Comparison of ENCODE assay signal across 30 cellular contexts in genomic region chr1:153973478-153973877, GRCh38. TPM values are rescaled to one million over a fixed set of nuclear protein-coding genes. Genes with fewer than 3 reads are reported as not detected.
DNase-seq lines count a peak whose midpoint lies in the region; ATAC-seq, FAIRE-seq and TF ChIP-seq lines count a peak whose summit lies in the region.
"Had no signal": no experiment of that assay in that cellular context is flagged by ENCODE, and none has a peak within 500 bp of the region (broad histone marks: within the 10 kb centered on the region; RNA-seq: fewer than 3 reads in every experiment).

No MANE protein-coding gene starts in this region.

- H3K9ac ChIP-seq in astrocyte (ENCODE audit: low read length): no peak overlapping the region

- peaks cover 11% of the 10 kb centered on the region for H3K36me3 ChIP-seq in astrocyte (ENCODE audit: insufficient read depth, low read length)
- H3K36me3 ChIP-seq in neutrophil: peaks cover 36% of the 10 kb centered on the region

- H3K27ac Mint-ChIP-seq in activated CD4-positive, alpha-beta T cell treated with anti-CD3 and anti-CD28 coated beads for 36 hours: peak overlapping the region; percentile 1
- no peak overlapping the region for H3K27ac Mint-ChIP-seq in astrocyte (ENCODE audit: unreplicated experiment)
- H3K27ac Mint-ChIP-seq in activated T-helper 2 cell treated with anti-CD3 and anti-CD28 coated beads, Interferon-gamma antibody, Interleukin-2, Interleukin-4, amounts not matched to agents 10 μg/mL and 5 μg/mL and 100 μg/mL, durations not matched to agents 14 hours and 24 hours and 36 hours: no peak overlapping the region
- H3K27ac Mint-ChIP-seq: endodermal cell; T-helper 1 cell treated with Interleukin-12 subunit alpha and Interleukin-12 subunit beta and Interleukin-4 antibody, amounts not matched to agents 30 μg/mL and 1 μg/mL, for 36 hours had no signal

- H3K27me3 Mint-ChIP-seq in activated CD4-positive, alpha-beta T cell treated with anti-CD3 and anti-CD28 coated beads for 36 hours: no peaks in the 10 kb centered on the region
- H3K27me3 Mint-ChIP-seq in astrocyte (ENCODE audit: low read depth, unreplicated experiment): no peaks in the 10 kb centered on the region
- no peaks in the 10 kb centered on the region for H3K27me3 Mint-ChIP-seq in activated T-helper 2 cell treated with anti-CD3 and anti-CD28 coated beads, Interferon-gamma antibody, Interleukin-2, Interleukin-4, amounts not matched to agents 10 μg/mL and 5 μg/mL and 100 μg/mL, durations not matched to agents 14 hours and 24 hours and 36 hours (ENCODE audit: low read depth)
- H3K27me3 Mint-ChIP-seq: CD4-positive, alpha-beta memory T cell had no signal

- FAIRE-seq in astrocyte (lab: Jason Lieb, UNC): no peak
- FAIRE-seq: frontal cortex, RCC 7860, urothelium cell line had no signal

- TF ChIP-seq CTCF in astrocyte (IDR thresholded peaks at IDR 0.05; ENCODE audit: insufficient read depth, low read depth, low read length) (no peak), neutrophil (IDR thresholded peaks at IDR 0.05) (no peak)

- peak; percentile 10 for TF ChIP-seq POLR2A in GM18505 (IDR thresholded peaks at IDR 0.05; ENCODE audit: borderline replicate concordance, extremely low read depth, insufficient read depth, insufficient read length)

- H3K9me3 ChIP-seq in astrocyte (ENCODE audit: insufficient read depth, low read depth, low read length) (no peaks in the 10 kb centered on the region), neutrophil (no peaks in the 10 kb centered on the region)
- H3K9me3 ChIP-seq: ascending aorta, esophagus squamous epithelium, testis had no signal

- no peak for ATAC-seq in activated CD4-positive, alpha-beta T cell treated with anti-CD3 and anti-CD28 coated beads for 36 hours
- no peak for ATAC-seq in GM18505 (IDR thresholded peaks at IDR 0.05; ENCODE audit: unreplicated experiment)
- ATAC-seq: activated T-cell treated with anti-CD3 and anti-CD28 coated beads, Interleukin-2, amount 50 U/mL, for 4 hours; HCT116; sciatic nerve; stimulated activated naive CD8-positive, alpha-beta T cell treated with anti-CD3 and anti-CD28 coated beads, Interleukin-15, Interleukin-2, amounts not matched to agents 100 U/mL and 50 U/mL, for 24 hours had no signal

- no peak overlapping the region for H3K4me2 ChIP-seq in astrocyte (ENCODE audit: low read length)

- peaks cover 39% of the 10 kb centered on the region for H3K4me1 Mint-ChIP-seq in activated CD4-positive, alpha-beta T cell treated with anti-CD3 and anti-CD28 coated beads for 36 hours
- H3K4me1 Mint-ChIP-seq in astrocyte (ENCODE audit: low read depth, unreplicated experiment): peaks cover 8% of the 10 kb centered on the region
- H3K4me1 Mint-ChIP-seq in activated T-helper 2 cell treated with anti-CD3 and anti-CD28 coated beads, Interferon-gamma antibody, Interleukin-2, Interleukin-4, amounts not matched to agents 10 μg/mL and 5 μg/mL and 100 μg/mL, durations not matched to agents 14 hours and 24 hours and 36 hours (ENCODE audit: low read depth): peaks cover 39% of the 10 kb centered on the region

- H3K4me3 Mint-ChIP-seq in activated CD4-positive, alpha-beta T cell treated with anti-CD3 and anti-CD28 coated beads for 36 hours: no peak overlapping the region
- H3K4me3 Mint-ChIP-seq in astrocyte (ENCODE audit: unreplicated experiment): peak overlapping the region; percentile 62
- H3K4me3 Mint-ChIP-seq in activated T-helper 2 cell treated with anti-CD3 and anti-CD28 coated beads, Interferon-gamma antibody, Interleukin-2, Interleukin-4, amounts not matched to agents 10 μg/mL and 5 μg/mL and 100 μg/mL, durations not matched to agents 14 hours and 24 hours and 36 hours (ENCODE audit: low read depth): no peak overlapping the region
- H3K4me3 Mint-ChIP-seq: activated naive CD4-positive, alpha-beta T cell treated with anti-CD3 and anti-CD28 coated beads for 36 hours; activated T-cell treated with anti-CD3 and anti-CD28 coated beads, Interleukin-2, amount 50 U/mL, for 4 hours; endodermal cell; T-helper 1 cell treated with Interleukin-12 subunit alpha and Interleukin-12 subunit beta and Interleukin-4 antibody, amounts not matched to agents 30 μg/mL and 1 μg/mL, for 36 hours had no signal

- POLR2A ChIA-PET in activated CD4-positive, alpha-beta T cell treated with anti-CD3 and anti-CD28 coated beads for 36 hours (lab: Charles Lee): interaction anchor here (2.1 kb wide), 1 partner anchor 11 kb away, joined by 7 read pairs; the partner anchor contains the start of gene SLC39A1

- H3K27me3 ChIP-seq in astrocyte (ENCODE audit: insufficient read depth, low read length) (no peaks in the 10 kb centered on the region), neutrophil (no peaks in the 10 kb centered on the region)
- H3K27me3 ChIP-seq: ascending aorta, esophagus squamous epithelium, testis had no signal

- no peak overlapping the region for H3K4me3 ChIP-seq in astrocyte (ENCODE audit: insufficient read depth, low read depth, low read length)
- H3K4me3 ChIP-seq in neutrophil (ENCODE audit: low read depth in 1 of 2, low read length in 1 of 2): no peak overlapping the region
- H3K4me3 ChIP-seq: ascending aorta, esophagus squamous epithelium, lung, testis had no signal

- DNase-seq in activated CD4-positive, alpha-beta T cell treated with anti-CD3 and anti-CD28 coated beads for 36 hours: no peak
- DNase-seq in activated CD4-positive, alpha-beta T cell treated with anti-CD3 and anti-CD28 coated beads, Interleukin-2, amount 50 U/mL, for 48 hours: no peak
- DNase-seq in astrocyte (ENCODE audit: low read depth): no peak
- no peak for DNase-seq in KG1 (lab: John Stamatoyannopoulos, UW)
- no peak for DNase-seq in NCI-H2171 treated with DMSO at 0.1 percent for 48 hours (lab: John Stamatoyannopoulos, UW)
- no peak for DNase-seq in activated T-helper 2 cell treated with anti-CD3 and anti-CD28 coated beads, Interferon-gamma antibody, Interleukin-2, Interleukin-4, amounts not matched to agents 10 μg/mL and 5 μg/mL and 100 μg/mL, durations not matched to agents 14 hours and 24 hours and 36 hours (ENCODE audit: low spot score)
- DNase-seq: 8988T; activated naive CD4-positive, alpha-beta T cell treated with anti-CD3 and anti-CD28 coated beads for 36 hours; activated T-cell treated with anti-CD3 and anti-CD28 coated beads, Interleukin-2, amount 50 U/mL, for 4 hours; caudate nucleus; CD4-positive, alpha-beta memory T cell; cortex of kidney; endodermal cell; esophagus squamous epithelium; Karpas-422; NCI-H1417 treated with DMSO at 0.1 percent for 48 hours; NCI-H2081 treated with DMSO at 0.1 percent for 48 hours; NCI-H345; stimulated activated naive CD8-positive, alpha-beta T cell treated with anti-CD3 and anti-CD28 coated beads, Interleukin-15, Interleukin-2, amounts not matched to agents 100 U/mL and 50 U/mL, for 24 hours; testis had no signal

- intact Hi-C loops in activated CD4-positive, alpha-beta T cell treated with anti-CD3 and anti-CD28 coated beads for 36 hours (cut with DNase I, micrococcal nuclease): no loop called here
- intact Hi-C loops in activated T-helper 2 cell treated with anti-CD3 and anti-CD28 coated beads, Interferon-gamma antibody, Interleukin-2, Interleukin-4, amounts not matched to agents 10 μg/mL and 5 μg/mL and 100 μg/mL, durations not matched to agents 14 hours and 24 hours and 36 hours (cut with micrococcal nuclease): no loop called here

- peaks cover 21% of the 10 kb centered on the region for H3K79me2 ChIP-seq in astrocyte (ENCODE audit: insufficient read depth, low read length)

- CTCF ChIA-PET in activated CD4-positive, alpha-beta T cell treated with anti-CD3 and anti-CD28 coated beads for 36 hours (lab: Charles Lee): interaction anchor here (0.5 to 6.7 kb wide), 5 partner anchors 8 to 406 kb away, joined by 3 to 66 read pairs (median 4); partner anchors contain the start of genes RAB13, RPS27 and SLC39A1

- peaks cover 39% of the 10 kb centered on the region for H3K36me3 Mint-ChIP-seq in activated CD4-positive, alpha-beta T cell treated with anti-CD3 and anti-CD28 coated beads for 36 hours (ENCODE audit: low read depth)
- peaks cover 10% of the 10 kb centered on the region for H3K36me3 Mint-ChIP-seq in astrocyte (ENCODE audit: low read depth, unreplicated experiment)
- peaks cover 48% of the 10 kb centered on the region for H3K36me3 Mint-ChIP-seq in activated T-helper 2 cell treated with anti-CD3 and anti-CD28 coated beads, Interferon-gamma antibody, Interleukin-2, Interleukin-4, amounts not matched to agents 10 μg/mL and 5 μg/mL and 100 μg/mL, durations not matched to agents 14 hours and 24 hours and 36 hours (ENCODE audit: low read depth)

- H3K4me1 ChIP-seq in astrocyte (ENCODE audit: insufficient read depth, low read length) (peaks cover 10% of the 10 kb centered on the region), neutrophil (ENCODE audit: control insufficient read depth in 1 of 2, insufficient read depth in 1 of 2, low read depth in 1 of 2, low read length in 1 of 2) (peaks cover 22 to 28% of the 10 kb centered on the region in 2 experiments)

- peaks cover 12% of the 10 kb centered on the region for H4K20me1 ChIP-seq in astrocyte (ENCODE audit: insufficient read depth, low read length)

- no peak overlapping the region for H2AFZ ChIP-seq in astrocyte (ENCODE audit: low read depth, low read length)

- no peak overlapping the region for H3K27ac ChIP-seq in astrocyte (ENCODE audit: low read depth, low read length)
- peak overlapping the region; percentile 5 for H3K27ac ChIP-seq in neutrophil
- H3K27ac ChIP-seq: ascending aorta, esophagus squamous epithelium, testis had no signal

- H3K9me3 Mint-ChIP-seq in activated CD4-positive, alpha-beta T cell treated with anti-CD3 and anti-CD28 coated beads for 36 hours (ENCODE audit: low read depth): no peaks in the 10 kb centered on the region
- no peaks in the 10 kb centered on the region for H3K9me3 Mint-ChIP-seq in astrocyte (ENCODE audit: unreplicated experiment)
- H3K9me3 Mint-ChIP-seq in activated T-helper 2 cell treated with anti-CD3 and anti-CD28 coated beads, Interferon-gamma antibody, Interleukin-2, Interleukin-4, amounts not matched to agents 10 μg/mL and 5 μg/mL and 100 μg/mL, durations not matched to agents 14 hours and 24 hours and 36 hours: no peaks in the 10 kb centered on the region
- H3K9me3 Mint-ChIP-seq: activated naive CD4-positive, alpha-beta T cell treated with anti-CD3 and anti-CD28 coated beads for 36 hours; activated T-cell treated with anti-CD3 and anti-CD28 coated beads, Interleukin-2, amount 50 U/mL, for 4 hours; CD4-positive, alpha-beta memory T cell; endodermal cell; T-helper 1 cell treated with Interleukin-12 subunit alpha and Interleukin-12 subunit beta and Interleukin-4 antibody, amounts not matched to agents 30 μg/mL and 1 μg/mL, for 36 hours had no signal

RNA-seq across cellular contexts. Expression of gene JTB, which starts 4.0 kb away (rescaled TPM):
- total RNA-seq in activated CD4-positive, alpha-beta T cell treated with anti-CD3 and anti-CD28 coated beads for 36 hours: 100 to 1,000 TPM; 107 to 145 TPM
- 103 TPM in 2 replicates for total RNA-seq in astrocyte
- 148 and 152 TPM in 2 replicates for total RNA-seq in activated T-helper 2 cell treated with anti-CD3 and anti-CD28 coated beads, Interferon-gamma antibody, Interleukin-2, Interleukin-4, amounts not matched to agents 10 μg/mL and 5 μg/mL and 100 μg/mL, durations not matched to agents 14 hours and 24 hours and 36 hours

RNA-seq across cellular contexts. Expression of gene CREB3L4, which starts 5.8 kb away (rescaled TPM):
- 1 to 10 TPM; 8.5 to 9.1 TPM for total RNA-seq in activated CD4-positive, alpha-beta T cell treated with anti-CD3 and anti-CD28 coated beads for 36 hours
- total RNA-seq in astrocyte: 5.3 and 6.1 TPM in 2 replicates
- total RNA-seq in activated T-helper 2 cell treated with anti-CD3 and anti-CD28 coated beads, Interferon-gamma antibody, Interleukin-2, Interleukin-4, amounts not matched to agents 10 μg/mL and 5 μg/mL and 100 μg/mL, durations not matched to agents 14 hours and 24 hours and 36 hours: 12.5 TPM in 2 replicates

RNA-seq across cellular contexts. Expression of gene SLC39A1, which starts 10.1 kb away (rescaled TPM):
- total RNA-seq in activated CD4-positive, alpha-beta T cell treated with anti-CD3 and anti-CD28 coated beads for 36 hours: 10 to 100 TPM; 64.4 to 65.5 TPM
- 90.2 and 91.7 TPM in 2 replicates for total RNA-seq in astrocyte
- 74.8 and 76.5 TPM in 2 replicates for total RNA-seq in activated T-helper 2 cell treated with anti-CD3 and anti-CD28 coated beads, Interferon-gamma antibody, Interleukin-2, Interleukin-4, amounts not matched to agents 10 μg/mL and 5 μg/mL and 100 μg/mL, durations not matched to agents 14 hours and 24 hours and 36 hours

RNA-seq across cellular contexts. Expression of gene RAB13, which starts 12.7 kb away (rescaled TPM):
- total RNA-seq in activated CD4-positive, alpha-beta T cell treated with anti-CD3 and anti-CD28 coated beads for 36 hours: 10 to 100 TPM; 16.6 to 19.0 TPM
- 143 and 145 TPM in 2 replicates for total RNA-seq in astrocyte
- total RNA-seq in activated T-helper 2 cell treated with anti-CD3 and anti-CD28 coated beads, Interferon-gamma antibody, Interleukin-2, Interleukin-4, amounts not matched to agents 10 μg/mL and 5 μg/mL and 100 μg/mL, durations not matched to agents 14 hours and 24 hours and 36 hours: 5.7 and 7.6 TPM in 2 replicates

RNA-seq across cellular contexts. Expression of gene CRTC2, which starts 15.1 kb away (rescaled TPM):
- 10 to 100 TPM; 60.6 to 80.4 TPM for total RNA-seq in activated CD4-positive, alpha-beta T cell treated with anti-CD3 and anti-CD28 coated beads for 36 hours
- total RNA-seq in astrocyte: 38.3 and 38.4 TPM in 2 replicates
- 71.6 and 79.1 TPM in 2 replicates for total RNA-seq in activated T-helper 2 cell treated with anti-CD3 and anti-CD28 coated beads, Interferon-gamma antibody, Interleukin-2, Interleukin-4, amounts not matched to agents 10 μg/mL and 5 μg/mL and 100 μg/mL, durations not matched to agents 14 hours and 24 hours and 36 hours
